8 cellular contexts compared by ENCODE assay signal in the genomic region with DNA sequence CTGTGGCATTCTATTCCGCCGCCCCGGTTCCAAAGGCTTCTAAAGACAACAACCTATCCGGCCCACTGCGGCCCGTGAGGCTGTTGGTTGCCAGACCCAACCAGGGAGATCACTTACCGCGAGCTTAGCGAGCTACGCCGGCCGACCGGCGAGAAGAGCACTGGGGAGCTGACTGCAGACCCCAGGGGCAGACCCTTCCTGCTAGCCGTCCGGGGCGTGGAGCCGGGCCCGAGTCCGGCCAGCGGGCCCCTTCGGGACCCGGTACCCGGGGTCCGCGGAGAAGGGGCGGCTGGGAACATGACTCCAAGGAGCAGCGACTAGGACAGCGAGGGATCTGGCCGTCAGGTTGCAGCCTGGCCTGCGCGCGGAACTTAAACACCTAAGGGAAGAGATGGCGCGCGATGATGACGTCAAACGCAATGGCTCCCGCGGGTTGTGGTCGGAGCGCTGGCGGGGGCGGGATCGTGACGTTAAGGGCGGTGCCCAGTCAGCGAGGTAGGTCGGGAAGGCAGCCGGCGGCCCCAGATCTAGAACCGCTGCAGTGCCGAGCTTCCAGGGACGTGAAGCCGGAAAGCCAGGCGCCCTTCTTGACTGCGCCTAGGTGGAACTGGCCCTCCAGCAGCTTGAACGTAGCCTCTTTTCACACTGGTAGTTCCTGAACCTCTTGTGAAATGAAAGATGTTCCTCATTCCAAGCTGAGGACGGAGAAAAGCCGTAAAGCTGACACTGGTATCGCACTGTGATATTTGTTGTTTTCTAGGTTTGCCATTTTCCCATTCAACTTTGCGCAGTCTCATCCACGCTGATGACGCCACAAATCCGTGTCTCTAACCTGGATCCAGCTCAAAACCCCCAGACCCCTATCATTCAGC. TPM values are rescaled to one million over a fixed set of nuclear protein-coding genes. Genes with fewer than 3 reads are reported as not detected.
DNase-seq lines count a peak whose midpoint lies in the region; ATAC-seq and TF ChIP-seq lines count a peak whose summit lies in the region.

A gene (minus strand): TSS at position 391 of the 872 bp plus-strand sequence. CDS start 92 bp downstream, at position 299.

- POLR2A ChIA-PET in AG04450 (lab: Yijun Ruan, JAX), result interaction anchor here (0.7 to 2.3 kb wide), 5 partner anchors 12 to 237 kb away, joined by 3 to 9 read pairs (median 3); a partner anchor contains a TSS
- POLR2A ChIA-PET in WTC11 (lab: Charles Lee), result interaction anchor here (0.9 to 1.0 kb wide), 3 partner anchors 51 to 98 kb away, joined by 3 to 4 read pairs (median 4); a partner anchor contains a TSS

- CTCF ChIA-PET in AG04450 (lab: Charles Lee), result interaction anchor here (0.9 to 2.0 kb wide), 4 partner anchors 26 to 280 kb away, joined by 3 to 7 read pairs (median 5); no protein-coding TSS in a partner anchor
- CTCF ChIA-PET in WTC11 (lab: Charles Lee), result interaction anchor here (1.0 to 1.7 kb wide), 3 partner anchors 26 to 250 kb away, joined by 3 to 9 read pairs (median 4); no protein-coding TSS in a partner anchor

- H3K9me3 Mint-ChIP-seq in WTC11, result no peaks in the 10 kb centered on the region

- peaks cover 7% of the 10 kb centered on the region for H3K36me3 Mint-ChIP-seq in WTC11

- H3K9me3 ChIP-seq in AG04450 (ENCODE audit: control insufficient read depth, insufficient read depth, low read length), result no peaks in the 10 kb centered on the region; the same call in 1 of the 2 replicates

- peak within 1 kb of the TSS; percentile 98 for H3K27ac Mint-ChIP-seq in WTC11

- DNase-seq in AG04450 (ENCODE audit: low read depth, low spot score) (peak; percentile 95), NCI-H226 (peak; percentile 81), WTC11 (ENCODE audit: low spot score) (peak; percentile 99), cardiac fibroblast (ENCODE audit: low read depth in 2 of 2) (peak; percentile 99), iPS-NIHi7 (ENCODE audit: extremely low spot score) (peak; percentile 99), smooth muscle cell of the brain vasculature (ENCODE audit: low read depth, low spot score) (peak; percentile 97)

- H3K27me3 Mint-ChIP-seq in WTC11 (ENCODE audit: low read depth), result no peaks in the 10 kb centered on the region; the same call in 1 of the 2 replicates

- peak; percentile 92 for ATAC-seq in GM18909 (IDR thresholded peaks at IDR 0.05; ENCODE audit: poor library complexity, unreplicated experiment)
- ATAC-seq in HG03175 (IDR thresholded peaks at IDR 0.05; ENCODE audit: unreplicated experiment), result peak; percentile 92
- ATAC-seq in WTC11, result peak; percentile 97

- H3K4me3 ChIP-seq in AG04450 (ENCODE audit: low read depth, low read length), result peak within 1 kb of the TSS; percentile 86
- peak within 1 kb of the TSS; percentile 87 to 94 for H3K4me3 ChIP-seq in cardiac fibroblast (replicated peaks in 1 of 2; ENCODE audit: low read depth in 2 of 2, low read length in 2 of 2)

- peak within 1 kb of the TSS; percentile 95 for H3K4me3 Mint-ChIP-seq in WTC11

- H3K27ac ChIP-seq in AG04450 (ENCODE audit: low read depth, low read length), result peak within 1 kb of the TSS; percentile 97

- no peaks in the 10 kb centered on the region for H3K27me3 ChIP-seq in AG04450 (ENCODE audit: control insufficient read depth, insufficient read depth, low read length)

- TF ChIP-seq CTCF in AG04450 (IDR thresholded peaks at IDR 0.05; ENCODE audit: low read depth, low read length) (no peak), WTC11 (IDR thresholded peaks at IDR 0.05) (no peak), cardiac fibroblast (IDR thresholded peaks at IDR 0.05; ENCODE audit: low read depth, low read length) (no peak)

- H3K4me1 Mint-ChIP-seq in WTC11, result peaks cover 15% of the 10 kb centered on the region

TF ChIP-seq in WTC11, 78 proteins besides CTCF, POLR2A, EP300 and RAD21 (continues in another document):
- TF ChIP-seq ESRRA (CRISPR knock-in tag; IDR thresholded peaks at IDR 0.05; ENCODE audit: borderline replicate concordance) (no peak), NFE2L1 (CRISPR knock-in tag; IDR thresholded peaks at IDR 0.05) (no peak), GRHL2 (CRISPR knock-in tag; IDR thresholded peaks at IDR 0.05; ENCODE audit: insufficient replicate concordance, severe bottlenecking) (no peak), TEAD4 (CRISPR knock-in tag; IDR thresholded peaks at IDR 0.05) (no peak), NFATC4 (CRISPR knock-in tag; IDR thresholded peaks at IDR 0.05) (no peak), ZNF671 (CRISPR knock-in tag; IDR thresholded peaks at IDR 0.05) (no peak), PRRX2 (CRISPR knock-in tag; IDR thresholded peaks at IDR 0.05) (no peak), MXD4 (CRISPR knock-in tag; IDR thresholded peaks at IDR 0.05; ENCODE audit: borderline replicate concordance) (no peak), NR1H2 (CRISPR knock-in tag; IDR thresholded peaks at IDR 0.05) (no peak), SP1 (CRISPR knock-in tag; conservative IDR thresholded peaks at IDR 0.05) (peak; percentile 95), GTF2I (CRISPR knock-in tag; conservative IDR thresholded peaks at IDR 0.05) (no peak), SMAD3 (CRISPR knock-in tag; IDR thresholded peaks at IDR 0.05; ENCODE audit: borderline replicate concordance) (no peak), JUN (CRISPR knock-in tag; IDR thresholded peaks at IDR 0.05) (no peak)
- TF ChIP-seq, protein P1, sequence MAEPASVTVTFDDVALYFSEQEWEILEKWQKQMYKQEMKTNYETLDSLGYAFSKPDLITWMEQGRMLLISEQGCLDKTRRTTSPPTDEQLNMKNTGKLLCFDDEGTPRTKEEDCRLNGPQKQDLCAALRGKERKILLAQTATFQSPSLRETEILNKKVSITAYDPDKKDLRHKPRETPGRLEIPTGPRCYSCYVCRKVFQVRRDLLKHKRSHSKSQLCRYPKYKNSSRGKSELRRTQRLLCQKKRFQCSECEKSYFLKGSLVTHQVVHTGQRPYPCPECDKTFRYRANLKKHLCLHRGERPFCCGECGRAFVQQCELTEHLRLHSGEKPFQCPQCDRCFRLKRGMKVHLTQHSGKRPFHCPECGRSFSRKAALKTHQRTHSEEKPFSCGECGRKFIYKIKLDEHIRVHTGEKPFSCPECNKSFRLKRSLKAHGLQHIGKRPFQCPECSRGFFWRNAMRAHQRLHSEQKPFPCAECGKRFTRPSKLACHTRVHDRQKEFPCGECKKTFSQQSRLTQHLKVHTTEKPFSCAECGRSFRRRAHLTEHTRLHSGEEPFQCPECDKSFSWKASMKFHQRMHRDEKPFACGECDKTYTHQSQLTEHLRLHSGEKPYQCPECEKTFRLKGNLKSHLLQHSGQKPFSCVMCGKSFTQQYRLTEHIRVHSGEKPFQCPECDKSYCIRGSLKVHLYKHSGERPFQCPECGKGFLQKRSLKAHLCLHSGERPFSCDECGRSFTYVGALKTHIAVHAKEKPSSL (CRISPR knock-in tag; conservative IDR thresholded peaks at IDR 0.05), result no peak
- TF ChIP-seq, protein P2, sequence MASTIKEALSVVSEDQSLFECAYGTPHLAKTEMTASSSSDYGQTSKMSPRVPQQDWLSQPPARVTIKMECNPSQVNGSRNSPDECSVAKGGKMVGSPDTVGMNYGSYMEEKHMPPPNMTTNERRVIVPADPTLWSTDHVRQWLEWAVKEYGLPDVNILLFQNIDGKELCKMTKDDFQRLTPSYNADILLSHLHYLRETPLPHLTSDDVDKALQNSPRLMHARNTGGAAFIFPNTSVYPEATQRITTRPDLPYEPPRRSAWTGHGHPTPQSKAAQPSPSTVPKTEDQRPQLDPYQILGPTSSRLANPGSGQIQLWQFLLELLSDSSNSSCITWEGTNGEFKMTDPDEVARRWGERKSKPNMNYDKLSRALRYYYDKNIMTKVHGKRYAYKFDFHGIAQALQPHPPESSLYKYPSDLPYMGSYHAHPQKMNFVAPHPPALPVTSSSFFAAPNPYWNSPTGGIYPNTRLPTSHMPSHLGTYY (CRISPR knock-in tag; IDR thresholded peaks at IDR 0.05), result no peak
- TF ChIP-seq, protein P3, sequence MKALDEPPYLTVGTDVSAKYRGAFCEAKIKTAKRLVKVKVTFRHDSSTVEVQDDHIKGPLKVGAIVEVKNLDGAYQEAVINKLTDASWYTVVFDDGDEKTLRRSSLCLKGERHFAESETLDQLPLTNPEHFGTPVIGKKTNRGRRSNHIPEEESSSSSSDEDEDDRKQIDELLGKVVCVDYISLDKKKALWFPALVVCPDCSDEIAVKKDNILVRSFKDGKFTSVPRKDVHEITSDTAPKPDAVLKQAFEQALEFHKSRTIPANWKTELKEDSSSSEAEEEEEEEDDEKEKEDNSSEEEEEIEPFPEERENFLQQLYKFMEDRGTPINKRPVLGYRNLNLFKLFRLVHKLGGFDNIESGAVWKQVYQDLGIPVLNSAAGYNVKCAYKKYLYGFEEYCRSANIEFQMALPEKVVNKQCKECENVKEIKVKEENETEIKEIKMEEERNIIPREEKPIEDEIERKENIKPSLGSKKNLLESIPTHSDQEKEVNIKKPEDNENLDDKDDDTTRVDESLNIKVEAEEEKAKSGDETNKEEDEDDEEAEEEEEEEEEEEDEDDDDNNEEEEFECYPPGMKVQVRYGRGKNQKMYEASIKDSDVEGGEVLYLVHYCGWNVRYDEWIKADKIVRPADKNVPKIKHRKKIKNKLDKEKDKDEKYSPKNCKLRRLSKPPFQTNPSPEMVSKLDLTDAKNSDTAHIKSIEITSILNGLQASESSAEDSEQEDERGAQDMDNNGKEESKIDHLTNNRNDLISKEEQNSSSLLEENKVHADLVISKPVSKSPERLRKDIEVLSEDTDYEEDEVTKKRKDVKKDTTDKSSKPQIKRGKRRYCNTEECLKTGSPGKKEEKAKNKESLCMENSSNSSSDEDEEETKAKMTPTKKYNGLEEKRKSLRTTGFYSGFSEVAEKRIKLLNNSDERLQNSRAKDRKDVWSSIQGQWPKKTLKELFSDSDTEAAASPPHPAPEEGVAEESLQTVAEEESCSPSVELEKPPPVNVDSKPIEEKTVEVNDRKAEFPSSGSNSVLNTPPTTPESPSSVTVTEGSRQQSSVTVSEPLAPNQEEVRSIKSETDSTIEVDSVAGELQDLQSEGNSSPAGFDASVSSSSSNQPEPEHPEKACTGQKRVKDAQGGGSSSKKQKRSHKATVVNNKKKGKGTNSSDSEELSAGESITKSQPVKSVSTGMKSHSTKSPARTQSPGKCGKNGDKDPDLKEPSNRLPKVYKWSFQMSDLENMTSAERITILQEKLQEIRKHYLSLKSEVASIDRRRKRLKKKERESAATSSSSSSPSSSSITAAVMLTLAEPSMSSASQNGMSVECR (CRISPR knock-in tag; IDR thresholded peaks at IDR 0.05; ENCODE audit: borderline replicate concordance), result no peak; the same call in 1 of the 2 replicates

RNA-seq across cellular contexts. Expression of the gene that starts here (rescaled TPM):
- 27.3 and 29.6 TPM in 2 replicates for polyA plus RNA-seq in AG04450 (2011; rRNA removed)
- 21.5 and 29.1 TPM in 2 replicates for polyA minus RNA-seq in AG04450 (2011; rRNA and poly(A)+ RNA removed)
- 66.9 to 73.7 TPM (median 67.8 TPM) in 3 replicates for total RNA-seq in WTC11 (2021)

Comparison
In these comparisons a context has a peak if more than half of its experiments do, and no peak if none do; other contexts are left out.
1. Peak in every context shown above with its lines: DNase-seq, ATAC-seq, H3K4me3 ChIP-seq and H3K27ac ChIP-seq.